ENCODE assay signal across 11 cellular contexts in the genomic region with DNA sequence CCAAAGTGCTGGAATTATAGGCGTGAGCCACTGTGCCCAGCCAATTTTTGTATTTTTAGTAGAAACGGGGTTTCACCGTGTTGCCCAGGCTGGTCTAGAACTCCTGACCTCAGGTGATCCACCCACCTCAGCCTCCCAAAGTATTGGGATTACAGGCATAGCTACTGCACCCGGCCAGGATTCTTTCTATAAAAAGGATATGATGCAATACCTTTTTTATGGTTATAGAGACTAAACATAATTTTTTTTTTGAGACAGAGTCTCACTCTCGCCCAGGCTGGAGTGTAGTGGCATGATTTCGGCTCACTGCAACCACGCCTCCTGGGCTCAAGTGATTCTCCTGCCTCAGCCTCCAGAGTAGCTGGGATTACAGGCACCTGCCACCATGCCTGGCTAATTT. TPM values are rescaled to one million over a fixed set of nuclear protein-coding genes. Genes with fewer than 3 reads are reported as not detected.
"Had no signal": no experiment of that assay in that cellular context is flagged by ENCODE, and none has a peak within 500 bp of the region (broad histone marks: within the 10 kb centered on the region; RNA-seq: fewer than 3 reads in every experiment).

No MANE protein-coding gene starts in this region.

RNA-seq across cellular contexts. Expression of gene PKLR, which starts 27.6 kb away (rescaled TPM):
- total RNA-seq: activated CD4-positive, alpha-beta T cell treated with anti-CD3 and anti-CD28 coated beads, Interleukin-2, amount 10 ng/mL, durations not matched to agents 7 days and 5 days; activated CD8-positive, alpha-beta T cell treated with anti-CD3 and anti-CD28 coated beads, Interleukin-2, amount 10 ng/mL, durations not matched to agents 7 days and 5 days; activated T-helper 17 cell treated with anti-CD3 and anti-CD28 coated beads, Interleukin-2, amount 50 U/mL, for 72 hours; astrocyte; bronchial epithelial cell; cardiac septum; cerebellum; dermis blood vessel endothelial cell; fibroblast of lung; frontal cortex; T-helper 1 cell treated with Interleukin-12 subunit alpha and Interleukin-12 subunit beta and Interleukin-4 antibody, amounts not matched to agents 30 ng/mL and 1 ng/mL, for 36 hours had no signal
